Comparison of ENCODE assay signal across 2 cellular contexts in the genomic region with DNA sequence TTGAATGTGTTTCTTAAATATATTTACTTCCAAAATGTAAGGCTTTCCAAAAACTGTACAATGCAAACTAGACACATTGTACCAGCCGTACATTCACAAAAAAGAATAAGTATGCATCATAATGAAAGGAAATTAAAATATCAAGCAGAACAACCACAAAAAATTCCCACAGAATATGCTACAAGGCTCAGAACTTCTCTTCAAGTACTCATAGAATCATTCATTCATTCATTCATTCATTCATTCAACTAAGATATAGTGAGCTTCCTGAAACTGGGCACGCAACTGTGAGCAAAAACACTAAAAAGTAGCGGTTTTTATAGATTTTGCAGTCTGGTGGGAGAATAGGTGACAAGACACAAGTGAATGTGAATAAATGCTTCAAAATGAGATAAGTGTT.
TF ChIP-seq lines count a peak whose summit lies in the region.

No MANE protein-coding gene starts in this region.

TF ChIP-seq in IMR-90, 13 proteins besides CTCF, POLR2A, EP300 and RAD21:
- TF ChIP-seq, protein P1, sequence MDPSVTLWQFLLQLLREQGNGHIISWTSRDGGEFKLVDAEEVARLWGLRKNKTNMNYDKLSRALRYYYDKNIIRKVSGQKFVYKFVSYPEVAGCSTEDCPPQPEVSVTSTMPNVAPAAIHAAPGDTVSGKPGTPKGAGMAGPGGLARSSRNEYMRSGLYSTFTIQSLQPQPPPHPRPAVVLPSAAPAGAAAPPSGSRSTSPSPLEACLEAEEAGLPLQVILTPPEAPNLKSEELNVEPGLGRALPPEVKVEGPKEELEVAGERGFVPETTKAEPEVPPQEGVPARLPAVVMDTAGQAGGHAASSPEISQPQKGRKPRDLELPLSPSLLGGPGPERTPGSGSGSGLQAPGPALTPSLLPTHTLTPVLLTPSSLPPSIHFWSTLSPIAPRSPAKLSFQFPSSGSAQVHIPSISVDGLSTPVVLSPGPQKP (IDR thresholded peaks at IDR 0.05; ENCODE audit: borderline replicate concordance, low read depth, low read length), result no peak
- TF ChIP-seq BHLHE40 (IDR thresholded peaks at IDR 0.05; ENCODE audit: low read depth, low read length) (no peak), MAZ (IDR thresholded peaks at IDR 0.05; ENCODE audit: borderline replicate concordance, low read depth, low read length) (no peak), RCOR1 (IDR thresholded peaks at IDR 0.05; ENCODE audit: insufficient replicate concordance, low read length) (no peak), FOS (IDR thresholded peaks at IDR 0.05; ENCODE audit: low read depth, low read length) (no peak), MXI1 (IDR thresholded peaks at IDR 0.05; ENCODE audit: borderline replicate concordance, low read depth, low read length) (no peak), SMC3 (IDR thresholded peaks at IDR 0.05; ENCODE audit: low read depth, low read length) (no peak), CEBPB (IDR thresholded peaks at IDR 0.05; ENCODE audit: low read depth, low read length) (no peak), CHD1 (IDR thresholded peaks at IDR 0.05; ENCODE audit: low read depth, low read length) (no peak), MAFK (IDR thresholded peaks at IDR 0.05; ENCODE audit: low read depth, low read length) (no peak), NFE2L2 (IDR thresholded peaks at IDR 0.05; ENCODE audit: low read depth, low read length) (no peak), RFX5 (IDR thresholded peaks at IDR 0.05; ENCODE audit: low read depth, low read length) (no peak)
- TF ChIP-seq, protein P2, sequence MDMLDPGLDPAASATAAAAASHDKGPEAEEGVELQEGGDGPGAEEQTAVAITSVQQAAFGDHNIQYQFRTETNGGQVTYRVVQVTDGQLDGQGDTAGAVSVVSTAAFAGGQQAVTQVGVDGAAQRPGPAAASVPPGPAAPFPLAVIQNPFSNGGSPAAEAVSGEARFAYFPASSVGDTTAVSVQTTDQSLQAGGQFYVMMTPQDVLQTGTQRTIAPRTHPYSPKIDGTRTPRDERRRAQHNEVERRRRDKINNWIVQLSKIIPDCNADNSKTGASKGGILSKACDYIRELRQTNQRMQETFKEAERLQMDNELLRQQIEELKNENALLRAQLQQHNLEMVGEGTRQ (IDR thresholded peaks at IDR 0.05; ENCODE audit: low read depth, low read length), result no peak
TF ChIP-seq in IMR-90: peak in this region for 0.

TF ChIP-seq in GM12878, 131 proteins besides CTCF, POLR2A, EP300 and RAD21:
- TF ChIP-seq MXI1 (IDR thresholded peaks at IDR 0.05; ENCODE audit: low read depth, low read length), result no peak
- TF ChIP-seq, protein P3, sequence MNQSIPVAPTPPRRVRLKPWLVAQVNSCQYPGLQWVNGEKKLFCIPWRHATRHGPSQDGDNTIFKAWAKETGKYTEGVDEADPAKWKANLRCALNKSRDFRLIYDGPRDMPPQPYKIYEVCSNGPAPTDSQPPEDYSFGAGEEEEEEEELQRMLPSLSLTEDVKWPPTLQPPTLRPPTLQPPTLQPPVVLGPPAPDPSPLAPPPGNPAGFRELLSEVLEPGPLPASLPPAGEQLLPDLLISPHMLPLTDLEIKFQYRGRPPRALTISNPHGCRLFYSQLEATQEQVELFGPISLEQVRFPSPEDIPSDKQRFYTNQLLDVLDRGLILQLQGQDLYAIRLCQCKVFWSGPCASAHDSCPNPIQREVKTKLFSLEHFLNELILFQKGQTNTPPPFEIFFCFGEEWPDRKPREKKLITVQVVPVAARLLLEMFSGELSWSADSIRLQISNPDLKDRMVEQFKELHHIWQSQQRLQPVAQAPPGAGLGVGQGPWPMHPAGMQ (IDR thresholded peaks at IDR 0.05; ENCODE audit: borderline replicate concordance), result no peak
- peak; percentile 91 for TF ChIP-seq ZNF24 (IDR thresholded peaks at IDR 0.05)
- no peak for TF ChIP-seq NR2F1 (conservative IDR thresholded peaks at IDR 0.05)
